In the genomic region with DNA sequence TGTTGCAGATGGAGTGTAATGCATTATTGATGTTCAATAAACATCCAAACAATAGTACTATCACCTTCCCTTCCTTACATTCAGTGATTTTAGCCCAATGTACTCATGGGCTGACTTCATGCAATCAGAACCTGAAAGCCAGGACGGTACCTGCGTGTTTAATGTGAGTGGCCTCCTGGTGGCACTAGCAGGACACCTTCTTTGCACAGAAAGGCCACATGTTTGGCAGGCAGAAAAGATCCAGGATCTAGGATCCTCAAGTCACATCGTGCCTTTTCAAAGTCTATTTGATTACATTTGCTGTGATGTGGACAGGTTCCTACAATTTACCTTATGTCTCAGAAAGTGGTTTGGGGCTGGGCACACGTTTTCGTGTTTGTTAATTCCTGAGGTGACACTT, we compare ENCODE assay signal across 10 cellular contexts.
DNase-seq lines count a peak whose midpoint lies in the region; ATAC-seq and TF ChIP-seq lines count a peak whose summit lies in the region.
"Had no signal": no experiment of that assay in that cellular context is flagged by ENCODE, and none has a peak within 500 bp of the region (broad histone marks: within the 10 kb centered on the region; RNA-seq: fewer than 3 reads in every experiment).

No MANE protein-coding gene starts in this region.

- H3K36me3 Mint-ChIP-seq in naive thymus-derived CD4-positive, alpha-beta T cell: no peaks in the 10 kb centered on the region

- TF ChIP-seq CTCF in fibroblast of pulmonary artery (IDR thresholded peaks at IDR 0.05; ENCODE audit: low read length, missing control alignments) (no peak), transverse colon (IDR thresholded peaks at IDR 0.05) (no peak)

- POLR2A ChIA-PET in naive thymus-derived CD4-positive, alpha-beta T cell (lab: Charles Lee): no interaction called here

- DNase-seq in COLO668 (lab: John Stamatoyannopoulos, UW; ENCODE audit: unreplicated experiment): peak; percentile 38
- peak; percentile 56 for DNase-seq in NT2/D1 (ENCODE audit: low read depth, low spot score)
- DNase-seq in fibroblast of pulmonary artery (ENCODE audit: low read depth): peak; percentile 10
- no peak for DNase-seq in transverse colon
- DNase-seq in ureter (ENCODE audit: low spot score): no peak
- DNase-seq in naive thymus-derived CD4-positive, alpha-beta T cell: no peak
- no peak for DNase-seq in head of caudate nucleus
- DNase-seq: activated CD4-positive, CD25-positive, alpha-beta regulatory T cell treated with anti-CD3 and anti-CD28 coated beads, Interleukin-2, amount 50 U/mL, for 72 hours had no signal

- H3K27me3 ChIP-seq in NT2/D1 (ENCODE audit: insufficient read depth, insufficient read length) (peaks cover 12% of the 10 kb centered on the region), transverse colon (peaks cover 22% of the 10 kb centered on the region)
- no peaks in the 10 kb centered on the region for H3K27me3 ChIP-seq in naive thymus-derived CD4-positive, alpha-beta T cell (ENCODE audit: control insufficient read depth in 2 of 2, insufficient read depth in 2 of 2, low read length in 2 of 2)
- H3K27me3 ChIP-seq: right atrium auricular region had no signal

- H3K4me3 Mint-ChIP-seq in naive thymus-derived CD4-positive, alpha-beta T cell: no peak overlapping the region

- H3K27ac Mint-ChIP-seq in naive thymus-derived CD4-positive, alpha-beta T cell: no peak overlapping the region

- H3K4me1 ChIP-seq in NT2/D1 (ENCODE audit: insufficient read depth, insufficient read length) (no peaks in the 10 kb centered on the region), transverse colon (peaks cover 0 to 9% (median 7%) of the 10 kb centered on the region in 4 donors)
- peaks cover 0 to 4% of the 10 kb centered on the region in 2 donors for H3K4me1 ChIP-seq in naive thymus-derived CD4-positive, alpha-beta T cell (ENCODE audit: control insufficient read depth in 2 of 2, insufficient read depth in 2 of 2, low read length in 2 of 2)

- peak; percentile 30 for ATAC-seq in GM18868 (IDR thresholded peaks at IDR 0.05; ENCODE audit: unreplicated experiment)
- ATAC-seq in naive thymus-derived CD4-positive, alpha-beta T cell: no peak

- TF ChIP-seq POLR2A in transverse colon (IDR thresholded peaks at IDR 0.05): no peak

- in situ Hi-C loops in transverse colon (cut with MboI; ENCODE audit: low pct_ligation_motif_present in 1 of 4, low pct_unique_long_range_greater_than_20kb in 1 of 4, low sequenced_read_pairs in 3 of 4): loop anchor here (25.0 kb wide), 3 partner anchors 322 to 1397 kb away; no protein-coding TSS in a partner anchor

- H3K9me3 Mint-ChIP-seq in naive thymus-derived CD4-positive, alpha-beta T cell: no peaks in the 10 kb centered on the region

- H3K27me3 Mint-ChIP-seq in naive thymus-derived CD4-positive, alpha-beta T cell: peaks cover 18 to 56% (median 39%) of the 10 kb centered on the region in 5 donors

- intact Hi-C loops in transverse colon (cut with DNase I; ENCODE audit: low total_unique reads) (loop anchor here (5.0 to 10.0 kb wide), 2 partner anchors 312 to 415 kb away; no protein-coding TSS in a partner anchor), head of caudate nucleus (cut with DNase I) (loop anchor here (5.0 to 10.0 kb wide), 2 partner anchors 322 to 415 kb away; no protein-coding TSS in a partner anchor)
- intact Hi-C loops in naive thymus-derived CD4-positive, alpha-beta T cell (cut with micrococcal nuclease): loop anchor here in 1 of 2 donors (5.0 kb wide), 2 partner anchors 317 to 412 kb away; no protein-coding TSS in a partner anchor

- WGBS in transverse colon (ENCODE audit: low coverage in 1 of 2), 2 donors: 46 to 55% methylated on average over 3 to 5 of the region's 5 CpGs

- no peak overlapping the region for H3K4me3 ChIP-seq in NT2/D1 (ENCODE audit: insufficient read length, low read depth)
- no peak overlapping the region for H3K4me3 ChIP-seq in fibroblast of pulmonary artery (replicated peaks; ENCODE audit: low read depth, low read length)
- H3K4me3 ChIP-seq in transverse colon: no peak overlapping the region
- H3K4me3 ChIP-seq in naive thymus-derived CD4-positive, alpha-beta T cell (ENCODE audit: low read length): no peak overlapping the region
- H3K4me3 ChIP-seq: right atrium auricular region had no signal

- CTCF ChIA-PET in naive thymus-derived CD4-positive, alpha-beta T cell (lab: Charles Lee): no interaction called here

- no peak overlapping the region for H3K9ac ChIP-seq in NT2/D1 (ENCODE audit: insufficient read length, low read depth)

- H3K36me3 ChIP-seq in NT2/D1 (ENCODE audit: insufficient read depth, insufficient read length, low read length): no peaks in the 10 kb centered on the region
- no peaks in the 10 kb centered on the region for H3K36me3 ChIP-seq in transverse colon
- H3K36me3 ChIP-seq in naive thymus-derived CD4-positive, alpha-beta T cell (ENCODE audit: control insufficient read depth in 2 of 3, insufficient read depth in 3 of 3, low read length in 3 of 3): no peaks in the 10 kb centered on the region
- H3K36me3 ChIP-seq: right atrium auricular region had no signal

- TF ChIP-seq EP300 in transverse colon (IDR thresholded peaks at IDR 0.05; ENCODE audit: low read depth): no peak

- H3K27ac ChIP-seq in transverse colon: no peak overlapping the region
- no peak overlapping the region for H3K27ac ChIP-seq in naive thymus-derived CD4-positive, alpha-beta T cell (ENCODE audit: low read depth, low read length)
- H3K27ac ChIP-seq: right atrium auricular region had no signal

- H3K9me3 ChIP-seq in NT2/D1 (ENCODE audit: insufficient read depth, low read length): no peaks in the 10 kb centered on the region; the same call in 1 of the 2 replicates
- no peaks in the 10 kb centered on the region for H3K9me3 ChIP-seq in transverse colon
- no peaks in the 10 kb centered on the region for H3K9me3 ChIP-seq in naive thymus-derived CD4-positive, alpha-beta T cell (ENCODE audit: control insufficient read depth in 2 of 3, low read length in 3 of 3)
- H3K9me3 ChIP-seq: right atrium auricular region had no signal

- peaks cover 6 to 9% (median 8%) of the 10 kb centered on the region in 7 donors for H3K4me1 Mint-ChIP-seq in naive thymus-derived CD4-positive, alpha-beta T cell

Comparison
In these comparisons a context has a peak if more than half of its experiments do, and no peak if none do; other contexts are left out.
1. DNase-seq: peak in COLO668 (single experiment), NT2/D1 (single experiment) and fibroblast of pulmonary artery (single experiment); none in transverse colon (single experiment), ureter (single experiment), naive thymus-derived CD4-positive, alpha-beta T cell (0 of 9) and head of caudate nucleus (0 of 42).